8 cellular contexts compared by ENCODE assay signal in the genomic region with DNA sequence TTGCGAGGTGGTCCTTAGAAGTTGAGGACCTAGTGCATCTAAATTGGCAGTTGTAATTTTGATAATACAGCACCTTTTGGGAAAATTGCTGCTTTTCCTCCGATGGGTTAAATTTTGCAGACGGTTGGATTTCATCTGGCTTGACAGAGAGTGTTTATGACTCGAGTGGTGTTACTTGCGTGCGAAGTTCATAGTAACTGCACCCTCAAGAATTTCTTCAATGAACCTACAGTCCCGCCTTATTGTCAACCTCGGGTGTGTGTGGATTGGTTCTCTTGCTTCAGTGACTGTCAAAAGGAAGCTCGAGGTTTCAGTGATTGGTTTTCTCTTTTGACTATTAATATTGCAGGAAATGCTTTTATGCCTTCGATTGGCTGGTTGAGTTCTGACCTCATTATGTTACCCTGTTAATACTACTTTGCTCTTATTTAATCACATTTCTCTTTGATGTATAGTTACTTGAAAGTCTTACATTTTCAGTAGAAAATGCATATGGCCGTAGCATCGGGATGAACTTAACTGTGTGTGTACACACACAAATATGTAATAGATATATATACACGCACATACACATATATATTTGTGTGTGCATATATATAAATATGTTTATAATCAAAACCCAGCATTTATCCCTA. TPM values are rescaled to one million over a fixed set of nuclear protein-coding genes. Genes with fewer than 3 reads are reported as not detected.
DNase-seq lines count a peak whose midpoint lies in the region; ATAC-seq and TF ChIP-seq lines count a peak whose summit lies in the region.

No MANE protein-coding gene starts in this region.

- CTCF ChIA-PET in activated CD8-positive, alpha-beta memory T cell treated with anti-CD3 and anti-CD28 coated beads, Interleukin-2, amount 10 ng/mL, durations not matched to agents 7 days and 5 days (lab: Charles Lee), result interaction anchor here (0.6 to 1.4 kb wide), 5 partner anchors 92 to 658 kb away, joined by 3 to 5 read pairs (median 3); a partner anchor contains a TSS

- ATAC-seq in GM19351 (IDR thresholded peaks at IDR 0.05; ENCODE audit: unreplicated experiment) (peak; percentile 42), HG03460 (IDR thresholded peaks at IDR 0.05; ENCODE audit: unreplicated experiment) (peak; percentile 43)
- ATAC-seq in activated CD8-positive, alpha-beta memory T cell treated with anti-CD3 and anti-CD28 coated beads, Interleukin-2, amount 10 ng/mL, durations not matched to agents 7 days and 5 days, result peak; percentile 65
- ATAC-seq in stimulated activated effector memory CD8-positive, alpha-beta T cell treated with anti-CD3 and anti-CD28 coated beads, Interleukin-12 subunit alpha, Interleukin-12 subunit beta, amount 100 ng/mL, for 72 hours, result peak; percentile 72

- H3K27ac Mint-ChIP-seq in CD14-positive monocyte, result peak overlapping the region; percentile 89 to 98 (median 96)
- H3K27ac Mint-ChIP-seq in activated CD8-positive, alpha-beta memory T cell treated with anti-CD3 and anti-CD28 coated beads, Interleukin-2, amount 10 ng/mL, durations not matched to agents 7 days and 5 days, result peak overlapping the region; percentile 89
- H3K27ac Mint-ChIP-seq in stimulated activated effector memory CD8-positive, alpha-beta T cell treated with anti-CD3 and anti-CD28 coated beads, Interleukin-12 subunit alpha, Interleukin-12 subunit beta, amount 100 ng/mL, for 72 hours, result peak overlapping the region; percentile 98

- H3K27me3 ChIP-seq in mucosa of rectum (ENCODE audit: control insufficient read depth in 2 of 2, insufficient read depth in 2 of 2, low read length in 2 of 2), result peaks cover 0 to 3% of the 10 kb centered on the region in 2 donors

- peak overlapping the region; percentile 86 to 96 for H3K4me3 Mint-ChIP-seq in CD14-positive monocyte
- H3K4me3 Mint-ChIP-seq in activated CD8-positive, alpha-beta memory T cell treated with anti-CD3 and anti-CD28 coated beads, Interleukin-2, amount 10 ng/mL, durations not matched to agents 7 days and 5 days, result peak overlapping the region; percentile 88
- H3K4me3 Mint-ChIP-seq in stimulated activated effector memory CD8-positive, alpha-beta T cell treated with anti-CD3 and anti-CD28 coated beads, Interleukin-12 subunit alpha, Interleukin-12 subunit beta, amount 100 ng/mL, for 72 hours, result peak overlapping the region; percentile 87

- H3K36me3 Mint-ChIP-seq in CD14-positive monocyte, result peaks cover 0 to 5% of the 10 kb centered on the region in 2 donors
- peaks cover 3% of the 10 kb centered on the region for H3K36me3 Mint-ChIP-seq in activated CD8-positive, alpha-beta memory T cell treated with anti-CD3 and anti-CD28 coated beads, Interleukin-2, amount 10 ng/mL, durations not matched to agents 7 days and 5 days
- H3K36me3 Mint-ChIP-seq in stimulated activated effector memory CD8-positive, alpha-beta T cell treated with anti-CD3 and anti-CD28 coated beads, Interleukin-12 subunit alpha, Interleukin-12 subunit beta, amount 100 ng/mL, for 72 hours, result peaks cover 48% of the 10 kb centered on the region

- peak overlapping the region; percentile 98 to 100 for H3K27ac ChIP-seq in mucosa of rectum (ENCODE audit: low read depth in 2 of 2, low read length in 2 of 2)

- intact Hi-C loops in CD14-positive monocyte (cut with micrococcal nuclease), result no loop called here

- no peaks in the 10 kb centered on the region for H3K27me3 Mint-ChIP-seq in CD14-positive monocyte (ENCODE audit: low read depth in 3 of 3)
- peaks cover 26% of the 10 kb centered on the region for H3K27me3 Mint-ChIP-seq in activated CD8-positive, alpha-beta memory T cell treated with anti-CD3 and anti-CD28 coated beads, Interleukin-2, amount 10 ng/mL, durations not matched to agents 7 days and 5 days

- peaks cover 9 to 11% of the 10 kb centered on the region in 2 donors for H3K4me1 ChIP-seq in mucosa of rectum (ENCODE audit: control insufficient read depth in 2 of 2, insufficient read depth in 2 of 2, low read length in 2 of 2)

- no peaks in the 10 kb centered on the region for H3K36me3 ChIP-seq in mucosa of rectum (ENCODE audit: control insufficient read depth in 2 of 2, insufficient read depth in 2 of 2, low read length in 2 of 2)

- peak overlapping the region; percentile 93 to 97 for H3K4me3 ChIP-seq in mucosa of rectum (ENCODE audit: low read length in 2 of 2)

- peaks cover 47% of the 10 kb centered on the region for H3K4me1 Mint-ChIP-seq in CD14-positive monocyte
- peaks cover 37% of the 10 kb centered on the region for H3K4me1 Mint-ChIP-seq in activated CD8-positive, alpha-beta memory T cell treated with anti-CD3 and anti-CD28 coated beads, Interleukin-2, amount 10 ng/mL, durations not matched to agents 7 days and 5 days
- peaks cover 43% of the 10 kb centered on the region for H3K4me1 Mint-ChIP-seq in stimulated activated effector memory CD8-positive, alpha-beta T cell treated with anti-CD3 and anti-CD28 coated beads, Interleukin-12 subunit alpha, Interleukin-12 subunit beta, amount 100 ng/mL, for 72 hours

- H3K9me3 Mint-ChIP-seq in CD14-positive monocyte, result no peaks in the 10 kb centered on the region
- no peaks in the 10 kb centered on the region for H3K9me3 Mint-ChIP-seq in activated CD8-positive, alpha-beta memory T cell treated with anti-CD3 and anti-CD28 coated beads, Interleukin-2, amount 10 ng/mL, durations not matched to agents 7 days and 5 days (ENCODE audit: low read depth)
- no peaks in the 10 kb centered on the region for H3K9me3 Mint-ChIP-seq in stimulated activated effector memory CD8-positive, alpha-beta T cell treated with anti-CD3 and anti-CD28 coated beads, Interleukin-12 subunit alpha, Interleukin-12 subunit beta, amount 100 ng/mL, for 72 hours

- no peaks in the 10 kb centered on the region for H3K9me3 ChIP-seq in mucosa of rectum (ENCODE audit: control insufficient read depth in 2 of 2, low read length in 2 of 2)

- TF ChIP-seq CTCF in CD14-positive monocyte (IDR thresholded peaks at IDR 0.05), result no peak

- H3K9ac ChIP-seq in mucosa of rectum (ENCODE audit: low read depth in 1 of 2, low read length in 2 of 2), result peak overlapping the region; percentile 80 to 92

- DNase-seq in CD14-positive monocyte (ENCODE audit: low spot score) (peak; percentile 67), NCI-H748 (lab: John Stamatoyannopoulos, UW; ENCODE audit: unreplicated experiment) (peak; percentile 85), epidermal melanocyte (ENCODE audit: insufficient read length, low spot score) (peak; percentile 78)
- peak; percentile 84 for DNase-seq in activated CD8-positive, alpha-beta memory T cell treated with anti-CD3 and anti-CD28 coated beads, Interleukin-2, amount 10 ng/mL, durations not matched to agents 7 days and 5 days
- DNase-seq in stimulated activated effector memory CD8-positive, alpha-beta T cell treated with anti-CD3 and anti-CD28 coated beads, Interleukin-12 subunit alpha, Interleukin-12 subunit beta, amount 100 ng/mL, for 72 hours (ENCODE audit: low spot score in 2 of 2), result peak in 1 of 2 donors; percentile 75

RNA-seq across cellular contexts. Expression of a gene that starts 1.5 kb away (rescaled TPM):
- 1 to 10 TPM; 1.4 to 2.0 TPM for polyA plus RNA-seq in CD14-positive monocyte
- total RNA-seq in activated CD8-positive, alpha-beta memory T cell treated with anti-CD3 and anti-CD28 coated beads, Interleukin-2, amount 10 ng/mL, durations not matched to agents 7 days and 5 days, result 10 to 100 TPM; 19.4 to 21.8 TPM
